Comparison of ENCODE assay signal across 13 cellular contexts in the genomic region with DNA sequence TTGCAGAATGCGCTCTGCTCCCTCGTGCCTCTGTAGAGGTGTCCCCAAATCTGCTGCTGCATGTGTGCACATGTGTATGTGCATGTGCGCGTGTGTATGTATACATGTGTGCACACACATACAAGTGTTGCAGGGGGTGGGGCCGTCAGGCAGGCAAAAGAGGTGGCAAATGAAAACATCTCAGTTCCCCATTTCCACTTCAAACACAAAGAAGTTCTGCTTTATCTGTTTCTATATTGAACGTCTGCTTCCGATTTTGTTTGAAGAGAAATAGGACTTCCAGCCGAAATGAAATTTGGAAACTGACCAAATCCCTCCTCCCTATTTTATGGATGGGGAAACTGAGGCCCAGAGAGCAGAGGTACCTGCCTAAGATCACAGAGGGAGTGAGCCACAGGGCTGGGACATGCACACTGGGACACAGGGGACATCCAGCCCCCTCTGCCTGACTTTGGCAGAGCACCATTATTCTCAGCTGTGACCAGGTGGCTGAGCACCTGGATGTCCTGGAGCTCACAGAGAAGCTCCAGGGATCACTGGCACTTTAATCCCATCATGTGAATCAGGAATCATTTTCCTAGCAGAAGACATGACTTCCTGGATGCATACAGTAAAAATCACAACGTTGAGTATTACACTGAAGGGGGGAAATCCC. TPM values are rescaled to one million over a fixed set of nuclear protein-coding genes. Genes with fewer than 3 reads are reported as not detected.
DNase-seq lines count a peak whose midpoint lies in the region; ATAC-seq, FAIRE-seq and TF ChIP-seq lines count a peak whose summit lies in the region.
"Had no signal": no experiment of that assay in that cellular context is flagged by ENCODE, and none has a peak within 500 bp of the region (broad histone marks: within the 10 kb centered on the region; RNA-seq: fewer than 3 reads in every experiment).

No MANE protein-coding gene starts in this region.

- no peak for TF ChIP-seq EP300 in H1 (IDR thresholded peaks at IDR 0.05; ENCODE audit: borderline replicate concordance in 1 of 2, low read depth in 2 of 2, low read length in 2 of 2)

- WGBS in H1 (ENCODE audit: extremely low coverage in 1 of 2, insufficient coverage in 1 of 2, insufficient read length in 1 of 2, insufficient replicate concordance in 2 of 2, low coverage in 1 of 2, low lambda C conversion rate in 2 of 2, missing lambda C conversion rate in 1 of 2), 2 experiments = 88% methylated on average over 9 of the region's 9 CpGs; no CpG with 5 or more reads in 1 of the 2 experiments
- whole genome bisulfite sequencing in smooth muscle cell (ENCODE audit: low lambda C conversion rate) = 91% methylated on average over 9 of the region's 9 CpGs

- DNase-seq in H1 (ENCODE audit: low read depth in 1 of 2, low spot score in 2 of 2) (no peak), retina (no peak), HPDE6-E6E7 (ENCODE audit: extremely low spot score) (no peak), smooth muscle cell (lab: John Stamatoyannopoulos, UW; ENCODE audit: unreplicated experiment) (no peak)
- no peak for DNase-seq in stimulated activated naive CD4-positive, alpha-beta T cell treated with Interleukin-2 at 50 U/mL for 16 hours (lab: John Stamatoyannopoulos, UW)
- DNase-seq: caudate nucleus, lower lobe of right lung, PC-3, sigmoid colon had no signal

- H2BK12ac ChIP-seq in H1 (ENCODE audit: low read depth, low read length) = no peak overlapping the region

- H4K20me1 ChIP-seq in H1 (replicated peaks in 1 of 2; ENCODE audit: control insufficient read depth in 1 of 2, insufficient read depth in 2 of 2, low read length in 2 of 2) (no peaks in the 10 kb centered on the region), smooth muscle cell (ENCODE audit: low read depth) (no peaks in the 10 kb centered on the region)

- H3K79me2 ChIP-seq in H1 (ENCODE audit: control insufficient read depth in 1 of 2, insufficient read depth in 2 of 2, low read length in 2 of 2) (no peaks in the 10 kb centered on the region), smooth muscle cell (ENCODE audit: low read depth) (no peaks in the 10 kb centered on the region)

- H2AFZ ChIP-seq in H1 (ENCODE audit: low read length) (no peak overlapping the region), smooth muscle cell (ENCODE audit: low read depth) (no peak overlapping the region)

- H3K79me1 ChIP-seq in H1 (ENCODE audit: low read depth, low read length) = no peaks in the 10 kb centered on the region

- no peak overlapping the region for H3K18ac ChIP-seq in H1 (ENCODE audit: extremely low read depth, low read length)

- no peaks in the 10 kb centered on the region for H3K36me3 ChIP-seq in H1 (ENCODE audit: control insufficient read depth in 2 of 4, insufficient read depth in 4 of 4, low read length in 3 of 4)
- no peaks in the 10 kb centered on the region for H3K36me3 ChIP-seq in smooth muscle cell (ENCODE audit: low read depth)
- H3K36me3 ChIP-seq: lower lobe of right lung, sigmoid colon had no signal

- no peak for FAIRE-seq in H1 (lab: Jason Lieb, UNC)

- H2AK5ac ChIP-seq in H1 (ENCODE audit: low read depth, low read length) = no peak overlapping the region

- no peak overlapping the region for H3K4me3 ChIP-seq in H1 (ENCODE audit: extremely low read depth in 1 of 4, insufficient read depth in 2 of 4, low read depth in 3 of 4, low read length in 4 of 4)
- H3K4me3 ChIP-seq in smooth muscle cell = no peak overlapping the region
- H3K4me3 ChIP-seq: lower lobe of right lung, sigmoid colon had no signal

- H3K27me3 ChIP-seq in H1 (replicated peaks in 1 of 4; ENCODE audit: control insufficient read depth in 3 of 4, extremely low read depth in 1 of 4, insufficient read depth in 3 of 4, low read length in 3 of 4) (peaks cover 0 to 2% (median 0%) of the 10 kb centered on the region in 4 experiments; a peak in 2 of 7 replicates), smooth muscle cell (ENCODE audit: low read depth) (peaks cover 21% of the 10 kb centered on the region)

- H3K9me3 ChIP-seq in H1 (ENCODE audit: insufficient read depth in 2 of 2, low read depth in 1 of 2, low read length in 1 of 2) = no peaks in the 10 kb centered on the region
- H3K9me3 ChIP-seq in smooth muscle cell (replicated peaks; ENCODE audit: low read depth) = no peaks in the 10 kb centered on the region
- H3K9me3 ChIP-seq: lower lobe of right lung, sigmoid colon had no signal

- H3K4me1 ChIP-seq in H1 (replicated peaks in 1 of 4; ENCODE audit: control insufficient read depth in 3 of 4, insufficient read depth in 4 of 4, low read length in 3 of 4) (no peaks in the 10 kb centered on the region), smooth muscle cell (ENCODE audit: low read depth) (no peaks in the 10 kb centered on the region)
- H3K4me1 ChIP-seq: lower lobe of right lung, sigmoid colon had no signal

- H2BK15ac ChIP-seq in H1 (ENCODE audit: low read length) = no peak overlapping the region

- no peak overlapping the region for H2BK20ac ChIP-seq in H1 (ENCODE audit: low read length)

- no peak overlapping the region for H2BK5ac ChIP-seq in H1 (ENCODE audit: low read depth, low read length)

- no peak overlapping the region for H4K5ac ChIP-seq in H1 (ENCODE audit: insufficient read length, low read depth, low read length)

- H3F3A ChIP-seq in smooth muscle cell (ENCODE audit: low read depth) = no peaks in the 10 kb centered on the region

- no peaks in the 10 kb centered on the region for H3K23me2 ChIP-seq in H1 (ENCODE audit: low read depth, low read length)

- H3K23ac ChIP-seq in H1 (ENCODE audit: insufficient read length) = no peak overlapping the region

- H2BK120ac ChIP-seq in H1 (replicated peaks; ENCODE audit: low read depth, low read length) = no peak overlapping the region

- no peak overlapping the region for H3K56ac ChIP-seq in H1 (replicated peaks; ENCODE audit: insufficient read length, low read depth, low read length)

- H3K27ac ChIP-seq in H1 (ENCODE audit: low read depth, low read length) (no peak overlapping the region), smooth muscle cell (ENCODE audit: low read depth) (no peak overlapping the region)
- H3K27ac ChIP-seq: lower lobe of right lung, sigmoid colon had no signal

- no peak for TF ChIP-seq CTCF in H1 (IDR thresholded peaks at IDR 0.05; ENCODE audit: control extremely low read depth in 1 of 3, insufficient read depth in 1 of 3, low read depth in 1 of 3, low read length in 3 of 3)
- TF ChIP-seq CTCF in smooth muscle cell (IDR thresholded peaks at IDR 0.05; ENCODE audit: borderline replicate concordance, insufficient read depth, poor library complexity, severe bottlenecking) = no peak

- no peak overlapping the region for H4K91ac ChIP-seq in H1 (replicated peaks; ENCODE audit: insufficient read length, low read length)

- H3K4me2 ChIP-seq in H1 (ENCODE audit: insufficient read depth in 1 of 2, low read depth in 2 of 2, low read length in 2 of 2) (no peak overlapping the region), smooth muscle cell (no peak overlapping the region)

- peak overlapping the region; percentile 6; the same call in 1 of the 2 replicates for H4K8ac ChIP-seq in H1 (ENCODE audit: extremely low read depth, insufficient read depth, low read length)

- POLR2A ChIA-PET in H1 (lab: Charles Lee; ENCODE audit: partially characterized antibody) = no interaction called here

- TF ChIP-seq RAD21 in H1 (IDR thresholded peaks at IDR 0.05 in 1 of 2, conservative IDR thresholded peaks at IDR 0.05 in 1 of 2; ENCODE audit: low read depth in 2 of 2, low read length in 2 of 2) = no peak

- TF ChIP-seq POLR2A in H1 (IDR thresholded peaks at IDR 0.05; ENCODE audit: control extremely low read depth in 1 of 2, low read depth in 2 of 2, low read length in 2 of 2) = no peak

- H3K14ac ChIP-seq in H1 (ENCODE audit: insufficient read length) = no peak overlapping the region

- H3K4ac ChIP-seq in H1 (replicated peaks; ENCODE audit: insufficient read length, low read depth, low read length) = no peak overlapping the region

- ATAC-seq in GM18511 (IDR thresholded peaks at IDR 0.05; ENCODE audit: unreplicated experiment) = peak; percentile 95
- ATAC-seq in GM21526 (IDR thresholded peaks at IDR 0.05; ENCODE audit: low FRiP score, unreplicated experiment) = peak; percentile 83
- peak; percentile 88 for ATAC-seq in HG03342 (IDR thresholded peaks at IDR 0.05; ENCODE audit: unreplicated experiment)
- ATAC-seq: lower lobe of right lung, PC-3 had no signal

- no peak overlapping the region for H3K9ac ChIP-seq in H1 (replicated peaks in 1 of 4; ENCODE audit: extremely low read depth in 1 of 4, low read depth in 3 of 4, low read length in 3 of 4)
- H3K9ac ChIP-seq in smooth muscle cell (ENCODE audit: low read depth) = no peak overlapping the region

- CTCF ChIA-PET in H1 (lab: Charles Lee; ENCODE audit: partially characterized antibody) = interaction anchor here (1.0 to 2.5 kb wide), 5 partner anchors 9 to 146 kb away, joined by 3 to 12 read pairs (median 5); no protein-coding TSS in a partner anchor

TF ChIP-seq in H1, 55 proteins besides CTCF, POLR2A, EP300 and RAD21:
- no peak for TF ChIP-seq SP4 (IDR thresholded peaks at IDR 0.05; ENCODE audit: low read length)
- no peak for TF ChIP-seq RNF2 (IDR thresholded peaks at IDR 0.05; ENCODE audit: borderline replicate concordance, low read depth, low read length, missing control alignments, poor library complexity, severe bottlenecking)
- TF ChIP-seq BCL11A (IDR thresholded peaks at IDR 0.05; ENCODE audit: low read depth in 2 of 2, low read length in 2 of 2) = no peak

RNA-seq across cellular contexts. Expression of a gene that starts 41.2 kb away (rescaled TPM):
- total RNA-seq in H1 (2021; fragmentation: NEBNext Ultra II Directional; extraction: Animal tissue kit (Norgen Biotek cat#: 25700)) = not detected in 2 replicates
- polyA plus RNA-seq in H1 (2011; rRNA removed) (not detected in 2 replicates), smooth muscle cell (not detected in 2 replicates)
- polyA plus RNA-seq in H1 (2011; cell fraction: cytosol; rRNA removed) = not detected
- polyA plus RNA-seq in H1 (2011; cell fraction: nucleus; rRNA removed) = not detected
- polyA plus RNA-seq in H1 (2012, experiment 1 of 2) = 0.05 to 0.06 TPM in 2 of 4 replicates, not detected in the others
- polyA plus RNA-seq in H1 (2012, experiment 2 of 2) = not detected
- polyA plus RNA-seq in H1 (2013, experiment 1 of 2) = not detected
- polyA plus RNA-seq in H1 (2013, experiment 2 of 2) = not detected
- polyA minus RNA-seq in H1 (2011; rRNA and poly(A)+ RNA removed) = not detected in 2 replicates
- polyA minus RNA-seq in H1 (2011; cell fraction: cytosol; rRNA and poly(A)+ RNA removed) = not detected
- not detected for polyA minus RNA-seq in H1 (2011; cell fraction: nucleus; rRNA and poly(A)+ RNA removed)
- total RNA-seq in smooth muscle cell = not detected in 2 replicates
- total RNA-seq: LHCN-M2, lower lobe of right lung, PC-3, sigmoid colon had no signal
- polyA plus RNA-seq: sigmoid colon had no signal
